Comparison of ENCODE assay signal across 23 cellular contexts in the genomic region with DNA sequence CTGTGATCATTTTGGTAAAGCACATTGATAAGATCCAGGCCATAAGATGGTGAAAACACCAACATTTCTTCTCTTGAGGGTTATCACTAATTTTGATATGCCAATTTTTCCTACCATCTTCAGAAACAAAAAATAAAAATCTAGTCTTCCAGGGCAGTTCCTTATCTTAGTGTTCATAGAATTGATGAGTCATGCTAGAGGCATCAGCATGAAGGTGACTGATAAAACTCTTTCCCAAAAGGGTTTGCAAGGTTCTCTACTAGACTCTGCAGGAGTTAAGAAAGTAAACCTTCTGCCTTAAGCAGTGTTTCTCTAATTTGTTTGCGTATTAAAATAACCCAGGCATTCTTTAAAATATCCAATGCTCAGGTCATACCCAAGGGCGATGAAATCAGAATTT.
"Had no signal": no experiment of that assay in that cellular context is flagged by ENCODE, and none has a peak within 500 bp of the region (broad histone marks: within the 10 kb centered on the region; RNA-seq: fewer than 3 reads in every experiment).

No MANE protein-coding gene starts in this region.

- ATAC-seq: activated CD4-positive, alpha-beta T cell treated with anti-CD3 and anti-CD28 coated beads for 36 hours; left lung; naive thymus-derived CD4-positive, alpha-beta T cell; stimulated activated naive CD8-positive, alpha-beta T cell treated with anti-CD3 and anti-CD28 coated beads, Interleukin-15, Interleukin-2, amounts not matched to agents 100 U/mL and 50 U/mL, for 24 hours; upper lobe of right lung had no signal

- DNase-seq: activated B cell treated with CpG ODN at 0.5 μM for 24 hours; activated CD4-positive, alpha-beta T cell treated with anti-CD3 and anti-CD28 coated beads for 36 hours; activated CD4-positive, alpha-beta T cell treated with anti-CD3 and anti-CD28 coated beads, Interleukin-2, amount 50 U/mL, for 4 hours; activated CD8-positive, alpha-beta memory T cell treated with anti-CD3 and anti-CD28 coated beads for 24 hours; activated CD8-positive, alpha-beta memory T cell treated with anti-CD3 and anti-CD28 coated beads, Interleukin-2, amount 50 U/mL, for 48 hours; activated naive CD4-positive, alpha-beta T cell treated with Interleukin-2 at 50 U/mL for 16 hours; activated naive CD8-positive, alpha-beta T cell treated with anti-CD3 and anti-CD28 coated beads for 36 hours; activated T-cell treated with anti-CD3 and anti-CD28 coated beads, Interleukin-2, amount 50 U/mL, for 48 hours; amniotic stem cell; cerebellar nuclear complex; cortex of kidney; erythroblast; foreskin fibroblast; immature natural killer cell; kidney glomerular epithelial cell; left lung; naive thymus-derived CD4-positive, alpha-beta T cell; occipital lobe; posterior cingulate gyrus; sigmoid colon; stimulated activated CD4-positive, alpha-beta T cell treated with anti-CD3 and anti-CD28 coated beads, Interleukin-4, amount 100 ng/mL, for 24 hours; stimulated activated naive CD8-positive, alpha-beta T cell treated with anti-CD3 and anti-CD28 coated beads, Interleukin-15, Interleukin-2, amounts not matched to agents 100 U/mL and 50 U/mL, for 24 hours; upper lobe of right lung had no signal
